Comparison of ENCODE assay signal across 24 cellular contexts in the genomic region with DNA sequence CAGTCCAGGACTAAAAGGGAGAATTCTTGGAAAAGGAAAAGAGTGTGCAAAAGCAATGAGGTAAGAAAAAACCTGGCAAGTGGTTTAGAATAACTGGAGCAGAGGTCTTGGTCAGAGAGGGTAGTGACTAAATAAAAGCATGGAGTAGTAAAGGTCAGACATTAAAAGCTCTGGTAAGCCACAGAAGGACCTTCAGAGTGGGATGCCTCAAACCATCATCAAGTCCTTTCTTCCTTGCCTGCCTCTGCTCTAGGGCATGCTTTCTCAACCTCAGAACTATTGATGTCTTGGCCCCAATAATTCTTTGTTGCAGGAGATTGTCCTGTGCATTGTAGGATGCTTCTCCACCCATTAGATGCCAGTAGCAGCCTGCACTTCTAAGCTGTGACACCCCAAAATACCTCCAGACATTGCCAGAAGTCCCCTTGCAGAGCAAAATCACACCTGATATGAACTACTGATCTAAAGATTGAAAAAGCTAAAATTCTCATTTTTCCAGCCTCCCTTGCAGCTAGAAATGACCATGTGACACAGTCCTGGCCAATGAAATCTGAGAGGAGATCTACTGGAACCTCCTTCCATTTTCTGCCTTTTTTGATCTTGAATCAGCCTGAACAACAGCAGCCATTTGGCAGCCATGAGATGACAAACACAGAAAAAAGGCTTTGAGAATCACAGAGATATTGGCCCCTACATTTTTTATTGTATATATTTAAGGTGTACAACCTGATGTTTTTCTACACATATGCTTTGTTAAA. TPM values are rescaled to one million over a fixed set of nuclear protein-coding genes. Genes with fewer than 3 reads are reported as not detected.
"Had no signal": no experiment of that assay in that cellular context is flagged by ENCODE, and none has a peak within 500 bp of the region (broad histone marks: within the 10 kb centered on the region; RNA-seq: fewer than 3 reads in every experiment).

No MANE protein-coding gene starts in this region.

- H3K27me3 ChIP-seq: breast epithelium, colonic mucosa had no signal

- H3K9me3 ChIP-seq: colonic mucosa had no signal

- FAIRE-seq: RCC 7860 had no signal

- DNase-seq: activated CD4-positive, alpha-beta T cell treated with anti-CD3 and anti-CD28 coated beads for 36 hours; activated CD8-positive, alpha-beta memory T cell treated with anti-CD3 and anti-CD28 coated beads, Interleukin-2, amount 50 U/mL, for 4 hours; activated CD8-positive, alpha-beta T cell treated with anti-CD3 and anti-CD28 coated beads for 36 hours; activated gamma-delta T cell treated with Interleukin-2 at 50 U/mL for 16 hours; activated naive CD4-positive, alpha-beta T cell treated with anti-CD3 and anti-CD28 coated beads, Interleukin-2, amount 10 ng/mL, durations not matched to agents 7 days and 5 days; activated naive CD8-positive, alpha-beta T cell treated with anti-CD3 and anti-CD28 coated beads for 36 hours; activated T-cell treated with anti-CD3 and anti-CD28 coated beads, Interleukin-2, amount 50 U/mL, for 72 hours; caudate nucleus; colonic mucosa; MM.1S; NCI-H1105 treated with DMSO at 0.1 percent for 48 hours; NCI-H146; NCI-H187 treated with DMSO at 0.1 percent for 48 hours; NCI-H2081 treated with DMSO at 0.1 percent for 48 hours; NCI-H446; NCI-H524; PC-3; SHP77 treated with DMSO at 0.1 percent for 48 hours; T-helper 1 cell; WERI-Rb-1 had no signal

- H3K27ac Mint-ChIP-seq: activated CD4-positive, alpha-beta T cell treated with anti-CD3 and anti-CD28 coated beads for 36 hours; activated CD8-positive, alpha-beta T cell treated with anti-CD3 and anti-CD28 coated beads for 36 hours; activated naive CD4-positive, alpha-beta T cell treated with anti-CD3 and anti-CD28 coated beads, Interleukin-2, amount 10 ng/mL, durations not matched to agents 7 days and 5 days; activated naive CD8-positive, alpha-beta T cell treated with anti-CD3 and anti-CD28 coated beads for 36 hours; activated T-cell treated with anti-CD3 and anti-CD28 coated beads, Interleukin-2, amount 50 U/mL, for 72 hours; activated T-helper 2 cell treated with anti-CD3 and anti-CD28 coated beads, Interferon-gamma antibody, Interleukin-2, Interleukin-4, amounts not matched to agents 10 μg/mL and 5 μg/mL and 100 μg/mL, durations not matched to agents 14 hours and 24 hours and 36 hours had no signal

- H3K4me3 ChIP-seq: breast epithelium, colonic mucosa had no signal

- ATAC-seq: activated CD4-positive, alpha-beta T cell treated with anti-CD3 and anti-CD28 coated beads for 36 hours; activated CD8-positive, alpha-beta T cell treated with anti-CD3 and anti-CD28 coated beads for 36 hours; activated T-cell treated with anti-CD3 and anti-CD28 coated beads, Interleukin-2, amount 50 U/mL, for 72 hours; PC-3 had no signal

- H3K36me3 ChIP-seq: breast epithelium, colonic mucosa, WERI-Rb-1 had no signal

- H3K27ac ChIP-seq: breast epithelium, colonic mucosa, WERI-Rb-1 had no signal

- H3K4me1 ChIP-seq: breast epithelium, colonic mucosa had no signal

- H3K4me3 Mint-ChIP-seq: activated CD4-positive, alpha-beta T cell treated with anti-CD3 and anti-CD28 coated beads for 36 hours; activated CD8-positive, alpha-beta T cell treated with anti-CD3 and anti-CD28 coated beads for 36 hours; activated naive CD4-positive, alpha-beta T cell treated with anti-CD3 and anti-CD28 coated beads, Interleukin-2, amount 10 ng/mL, durations not matched to agents 7 days and 5 days; activated naive CD8-positive, alpha-beta T cell treated with anti-CD3 and anti-CD28 coated beads for 36 hours; activated T-cell treated with anti-CD3 and anti-CD28 coated beads, Interleukin-2, amount 50 U/mL, for 72 hours had no signal

- H3K36me3 Mint-ChIP-seq: activated naive CD4-positive, alpha-beta T cell treated with anti-CD3 and anti-CD28 coated beads, Interleukin-2, amount 10 ng/mL, durations not matched to agents 7 days and 5 days had no signal

- H3K4me1 Mint-ChIP-seq: activated CD4-positive, alpha-beta T cell treated with anti-CD3 and anti-CD28 coated beads for 36 hours; activated naive CD4-positive, alpha-beta T cell treated with anti-CD3 and anti-CD28 coated beads, Interleukin-2, amount 10 ng/mL, durations not matched to agents 7 days and 5 days; activated naive CD8-positive, alpha-beta T cell treated with anti-CD3 and anti-CD28 coated beads for 36 hours had no signal

RNA-seq across cellular contexts. Expression of a gene that starts 48.1 kb away (rescaled TPM):
- total RNA-seq: activated T-helper 2 cell treated with anti-CD3 and anti-CD28 coated beads, Interferon-gamma antibody, Interleukin-2, Interleukin-4, amounts not matched to agents 10 μg/mL and 5 μg/mL and 100 μg/mL, durations not matched to agents 14 hours and 24 hours and 36 hours; T-helper 2 cell treated with Interferon-gamma antibody and Interleukin-4, amounts not matched to agents 100 ng/mL and 5 ng/mL, for 36 hours had no signal
